Comparison of ENCODE assay signal across 8 cellular contexts in the genomic region with DNA sequence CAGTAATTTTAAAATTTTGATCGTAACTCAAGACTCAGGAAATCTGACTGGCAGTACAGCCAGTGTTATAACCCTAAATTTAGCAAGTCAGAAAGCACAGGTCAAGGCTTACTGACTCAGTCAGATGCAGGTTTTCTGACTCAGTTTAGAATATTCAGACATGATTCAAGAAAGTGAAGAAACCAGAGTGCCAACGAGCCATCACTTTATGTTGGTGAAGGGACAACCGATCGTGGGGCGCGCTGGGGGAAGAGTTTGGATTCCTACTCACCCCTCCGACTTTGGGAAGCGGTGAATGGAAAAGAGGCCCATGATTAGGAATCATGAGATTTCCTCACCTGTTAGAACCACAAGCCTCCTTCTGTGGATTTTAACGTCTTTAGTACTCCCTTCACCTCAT. TPM values are rescaled to one million over a fixed set of nuclear protein-coding genes. Genes with fewer than 3 reads are reported as not detected.
DNase-seq lines count a peak whose midpoint lies in the region; ATAC-seq and TF ChIP-seq lines count a peak whose summit lies in the region.

No MANE protein-coding gene starts in this region.

- H3K9me3 Mint-ChIP-seq in activated naive CD8-positive, alpha-beta T cell (ENCODE audit: low read depth): no peaks in the 10 kb centered on the region

- H3K27me3 ChIP-seq in kidney epithelial cell (ENCODE audit: control insufficient read depth, insufficient read depth, low read length): no peaks in the 10 kb centered on the region

- peak; percentile 43 for DNase-seq in DMS 273 (lab: John Stamatoyannopoulos, UW; ENCODE audit: unreplicated experiment)
- DNase-seq in DMS 273 treated with DMSO at 0.1 percent for 48 hours (lab: John Stamatoyannopoulos, UW): no peak
- no peak for DNase-seq in kidney epithelial cell (ENCODE audit: low read depth)
- DNase-seq in substantia nigra (lab: John Stamatoyannopoulos, UW): no peak
- DNase-seq in ecto neural progenitor cell (ENCODE audit: low spot score): no peak
- DNase-seq in cerebellar cortex (ENCODE audit: low spot score): no peak

- peak overlapping the region; percentile 92 for H3K4me3 Mint-ChIP-seq in activated naive CD8-positive, alpha-beta T cell

- H3K27ac ChIP-seq in substantia nigra (ENCODE audit: low read depth, low read length, poor library complexity, severe bottlenecking): peak overlapping the region; percentile 91

- peak overlapping the region; percentile 70 for H3K4me3 ChIP-seq in kidney epithelial cell (ENCODE audit: low read depth, low read length)

- ATAC-seq in GM19023 (IDR thresholded peaks at IDR 0.05; ENCODE audit: unreplicated experiment): no peak

- H3K36me3 Mint-ChIP-seq in activated naive CD8-positive, alpha-beta T cell: peaks cover 3% of the 10 kb centered on the region

- H3K27ac Mint-ChIP-seq in activated naive CD8-positive, alpha-beta T cell: peak overlapping the region; percentile 96

- no peaks in the 10 kb centered on the region for H3K36me3 ChIP-seq in kidney epithelial cell (ENCODE audit: control insufficient read depth, insufficient read depth, low read length)

- TF ChIP-seq CTCF in kidney epithelial cell (IDR thresholded peaks at IDR 0.05; ENCODE audit: insufficient read depth, low read length, poor library complexity, severe bottlenecking): no peak

- H3K4me1 Mint-ChIP-seq in activated naive CD8-positive, alpha-beta T cell (ENCODE audit: low read depth): peaks cover 75% of the 10 kb centered on the region

- no peaks in the 10 kb centered on the region for H3K27me3 Mint-ChIP-seq in activated naive CD8-positive, alpha-beta T cell

RNA-seq across cellular contexts. Expression of gene RNF149, which starts 1.0 kb away (rescaled TPM):
- 51.6 and 66.2 TPM in 2 replicates for total RNA-seq in kidney epithelial cell

RNA-seq across cellular contexts. Expression of gene CNOT11, which starts 54.8 kb away (rescaled TPM):
- 51.3 and 62.9 TPM in 2 replicates for total RNA-seq in kidney epithelial cell
